In the genomic region with DNA sequence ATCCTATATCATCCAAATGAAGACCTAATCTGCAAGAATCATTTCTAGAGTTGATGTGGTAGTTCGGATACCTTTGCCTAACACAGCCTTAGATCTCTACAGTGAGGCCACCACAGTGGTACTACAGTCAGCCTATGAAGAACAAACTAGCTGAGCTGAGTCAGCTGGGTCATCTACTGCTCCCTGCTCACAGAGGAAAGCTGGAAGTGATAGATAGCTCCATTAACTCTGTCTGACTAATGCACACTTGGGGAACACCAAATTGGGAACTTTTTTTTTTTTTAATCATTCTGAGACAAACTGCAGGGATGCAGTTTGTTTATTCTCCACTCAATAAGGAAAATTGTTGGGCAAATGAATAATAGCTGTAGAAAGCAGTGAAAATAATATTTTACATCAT, we compare ENCODE assay signal across 28 cellular contexts.
DNase-seq lines count a peak whose midpoint lies in the region; ATAC-seq, FAIRE-seq and TF ChIP-seq lines count a peak whose summit lies in the region.
"Had no signal": no experiment of that assay in that cellular context is flagged by ENCODE, and none has a peak within 500 bp of the region (broad histone marks: within the 10 kb centered on the region; RNA-seq: fewer than 3 reads in every experiment).

No MANE protein-coding gene starts in this region.

- POLR2A ChIA-PET in K562 (lab: Yijun Ruan, JAX): no interaction called here

- CTCF ChIA-PET in K562 (lab: Yijun Ruan, JAX; ENCODE audit: low intra/inter-chr PET ratio): no interaction called here

- WGBS in K562 (ENCODE audit: insufficient coverage, low coverage, missing lambda C conversion rate): 0% methylated on average over 1 of the region's 1 CpG

- H3K4me3 ChIP-seq in K562: no peak overlapping the region
- no peak overlapping the region for H3K4me3 ChIP-seq in kidney (ENCODE audit: low read length in 2 of 2)
- H3K4me3 ChIP-seq: body of pancreas, heart left ventricle, thoracic aorta, uterus had no signal

- H2AFZ ChIP-seq in K562 (ENCODE audit: low read depth, low read length): no peak overlapping the region

- no peaks in the 10 kb centered on the region for H3K9me3 ChIP-seq in K562 (replicated peaks; ENCODE audit: control insufficient read depth, insufficient read depth, low read depth, low read length)
- no peaks in the 10 kb centered on the region for H3K9me3 ChIP-seq in kidney (ENCODE audit: control insufficient read depth in 1 of 2, low read length in 2 of 2)
- H3K9me3 ChIP-seq: body of pancreas, heart left ventricle, neutrophil, thoracic aorta, uterus had no signal

- intact Hi-C loops in K562 (cut with micrococcal nuclease) (no loop called here), kidney (cut with DNase I) (no loop called here), posterior vena cava (cut with DNase I) (no loop called here)

- peak; percentile 2 for DNase-seq in AG08395 (ENCODE audit: low spot score)
- DNase-seq in RKO (ENCODE audit: low spot score): peak; percentile 37
- DNase-seq in K562 (ENCODE audit: extremely low read depth in 1 of 4, low spot score in 3 of 4): peak; percentile 6 to 74 (median 9)
- DNase-seq in kidney tubule cell (ENCODE audit: low spot score): peak; percentile 23
- DNase-seq in kidney: no peak
- no peak for DNase-seq in posterior vena cava (ENCODE audit: low spot score)
- DNase-seq: 8988T; activated CD8-positive, alpha-beta T cell treated with anti-CD3 and anti-CD28 coated beads, Interleukin-2, amount 10 ng/mL, durations not matched to agents 7 days and 5 days; activated effector memory CD4-positive, alpha-beta T cell treated with Interleukin-2 at 50 U/mL for 16 hours; activated naive CD8-positive, alpha-beta T cell treated with anti-CD3 and anti-CD28 coated beads, Interleukin-2, amount 10 ng/mL, durations not matched to agents 7 days and 5 days; activated T-cell treated with anti-CD3 and anti-CD28 coated beads for 4 hours; body of pancreas; CD4-positive, CD25-positive, alpha-beta regulatory T cell; foreskin keratinocyte; H7; heart left ventricle; NCI-H1105; NCI-H1930; NCI-H526 treated with DMSO at 0.1 percent for 48 hours; stimulated activated naive CD8-positive, alpha-beta T cell treated with anti-CD3 and anti-CD28 coated beads, Interleukin-15, Interleukin-2, amounts not matched to agents 100 U/mL and 50 U/mL, for 24 hours; uterus had no signal

- H4K20me1 ChIP-seq in K562 (replicated peaks; ENCODE audit: control insufficient read depth, insufficient read depth, low read length): no peaks in the 10 kb centered on the region

- TF ChIP-seq POLR2A in K562 (conservative IDR thresholded peaks at IDR 0.05): no peak

- TF ChIP-seq RAD21 in K562 (CRISPR knock-in tag; conservative IDR thresholded peaks at IDR 0.05 in 1 of 2, IDR thresholded peaks at IDR 0.05 in 1 of 2): no peak

- H3K4me2 ChIP-seq in K562 (ENCODE audit: insufficient read depth, low read length): no peak overlapping the region

- ATAC-seq in K562 (peak; percentile 92), HG03571 (IDR thresholded peaks at IDR 0.05; ENCODE audit: unreplicated experiment) (no peak), HG03460 (IDR thresholded peaks at IDR 0.05; ENCODE audit: unreplicated experiment) (no peak)
- ATAC-seq: activated CD8-positive, alpha-beta T cell treated with anti-CD3 and anti-CD28 coated beads, Interleukin-2, amount 10 ng/mL, durations not matched to agents 7 days and 5 days; body of pancreas; foreskin keratinocyte; heart left ventricle; stimulated activated naive CD8-positive, alpha-beta T cell treated with anti-CD3 and anti-CD28 coated beads, Interleukin-15, Interleukin-2, amounts not matched to agents 100 U/mL and 50 U/mL, for 24 hours had no signal

- no peaks in the 10 kb centered on the region for H3K79me2 ChIP-seq in K562 (ENCODE audit: control insufficient read depth, insufficient read depth, low read length)

- no TSS peak for BruUV-seq in K562 (replicated peaks; lab: Mats Ljungman, UMichigan)

- peak; percentile 12; the same call in 1 of the 2 replicates for TF ChIP-seq EP300 in K562 (IDR thresholded peaks at IDR 0.05; ENCODE audit: low read length)

- in situ Hi-C loops in K562 (cut with MboI): no loop called here

- FAIRE-seq in K562 (lab: Jason Lieb, UNC) (peak; percentile 35), kidney (lab: Jason Lieb, UNC) (no peak)
- FAIRE-seq: endothelial cell of umbilical vein, RCC 7860, TTC549 had no signal

- TF ChIP-seq CTCF in K562 (IDR thresholded peaks at IDR 0.05 in 2 of 3, conservative IDR thresholded peaks at IDR 0.05 in 1 of 3; ENCODE audit: insufficient read depth in 2 of 3, low read depth in 1 of 3, low read length in 3 of 3) (no peak), kidney (IDR thresholded peaks at IDR 0.05; ENCODE audit: borderline replicate concordance, extremely low read depth, insufficient read depth) (no peak)

- H3K27ac ChIP-seq in K562 (ENCODE audit: extremely low read depth, low read depth, low read length) (no peak overlapping the region), kidney (ENCODE audit: low read depth in 2 of 2, low read length in 2 of 2) (no peak overlapping the region)
- H3K27ac ChIP-seq: body of pancreas, foreskin keratinocyte, heart left ventricle, neutrophil, thoracic aorta, uterus had no signal

- H3K4me1 ChIP-seq in K562 (replicated peaks in 1 of 2; ENCODE audit: control insufficient read depth in 2 of 2, insufficient read depth in 2 of 2, low read length in 2 of 2) (peaks cover 0 to 2% of the 10 kb centered on the region in 2 experiments; a peak in 1 of 5 replicates), kidney (ENCODE audit: control insufficient read depth in 1 of 2, insufficient read depth in 1 of 2, low read depth in 1 of 2, low read length in 2 of 2) (no peaks in the 10 kb centered on the region)
- H3K4me1 ChIP-seq: body of pancreas, foreskin keratinocyte, heart left ventricle, uterus had no signal

- no peaks in the 10 kb centered on the region for H3K9me1 ChIP-seq in K562 (ENCODE audit: control insufficient read depth, insufficient read depth, low read length)

- H3K9ac ChIP-seq in K562 (ENCODE audit: insufficient read depth in 1 of 2, low read depth in 2 of 2, low read length in 2 of 2) (no peak overlapping the region), kidney (ENCODE audit: low read length in 2 of 2) (no peak overlapping the region)

- H3K36me3 ChIP-seq in K562 (ENCODE audit: control insufficient read depth, insufficient read depth, low read length): no peaks in the 10 kb centered on the region
- H3K36me3 ChIP-seq in kidney (ENCODE audit: control insufficient read depth in 1 of 2, insufficient read depth in 2 of 2, low read length in 2 of 2): no peaks in the 10 kb centered on the region
- H3K36me3 ChIP-seq: heart left ventricle, neutrophil, thoracic aorta, uterus had no signal

- no peaks in the 10 kb centered on the region for H3K27me3 ChIP-seq in K562 (ENCODE audit: control insufficient read depth in 2 of 2, insufficient read depth in 2 of 2, low read length in 2 of 2)
- H3K27me3 ChIP-seq: body of pancreas, foreskin keratinocyte, heart left ventricle, neutrophil, uterus had no signal

TF ChIP-seq in K562, 482 proteins besides CTCF, POLR2A, EP300 and RAD21 (continues in another document):
- TF ChIP-seq, protein P1, sequence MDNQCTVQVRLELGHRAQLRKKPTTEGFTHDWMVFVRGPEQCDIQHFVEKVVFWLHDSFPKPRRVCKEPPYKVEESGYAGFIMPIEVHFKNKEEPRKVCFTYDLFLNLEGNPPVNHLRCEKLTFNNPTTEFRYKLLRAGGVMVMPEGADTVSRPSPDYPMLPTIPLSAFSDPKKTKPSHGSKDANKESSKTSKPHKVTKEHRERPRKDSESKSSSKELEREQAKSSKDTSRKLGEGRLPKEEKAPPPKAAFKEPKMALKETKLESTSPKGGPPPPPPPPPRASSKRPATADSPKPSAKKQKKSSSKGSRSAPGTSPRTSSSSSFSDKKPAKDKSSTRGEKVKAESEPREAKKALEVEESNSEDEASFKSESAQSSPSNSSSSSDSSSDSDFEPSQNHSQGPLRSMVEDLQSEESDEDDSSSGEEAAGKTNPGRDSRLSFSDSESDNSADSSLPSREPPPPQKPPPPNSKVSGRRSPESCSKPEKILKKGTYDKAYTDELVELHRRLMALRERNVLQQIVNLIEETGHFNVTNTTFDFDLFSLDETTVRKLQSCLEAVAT (IDR thresholded peaks at IDR 0.05): peak in 1 of 2 experiments; percentile 90; a peak in 2 of 4 replicates
- TF ChIP-seq SMARCA4 (IDR thresholded peaks at IDR 0.05) (peak; percentile 33; the same call in 1 of the 2 replicates), JUND (IDR thresholded peaks at IDR 0.05; ENCODE audit: borderline replicate concordance, low read depth, low read length) (peak; percentile 64; the same call in 1 of the 2 replicates), JUND (tag; IDR thresholded peaks at IDR 0.05; ENCODE audit: borderline replicate concordance, low read depth, low read length) (peak; percentile 43; the same call in 1 of the 3 replicates), MAFK (IDR thresholded peaks at IDR 0.05; ENCODE audit: low read length) (peak; percentile 56; the same call in 1 of the 2 replicates), ZNF384 (IDR thresholded peaks at IDR 0.05; ENCODE audit: low read depth, low read length) (peak; percentile 65), PCBP2 (IDR thresholded peaks at IDR 0.05; ENCODE audit: low read depth, low read length, poor library complexity, severe bottlenecking) (no peak), ZNF146 (CRISPR knock-in tag; IDR thresholded peaks at IDR 0.05; ENCODE audit: unreplicated experiment) (no peak), CBFA2T2 (conservative IDR thresholded peaks at IDR 0.05) (0 out of 2 replicates have a peak, but pooled peaks have one; percentile 39), SMARCA5 (IDR thresholded peaks at IDR 0.05) (no peak)
- TF ChIP-seq, protein P2, sequence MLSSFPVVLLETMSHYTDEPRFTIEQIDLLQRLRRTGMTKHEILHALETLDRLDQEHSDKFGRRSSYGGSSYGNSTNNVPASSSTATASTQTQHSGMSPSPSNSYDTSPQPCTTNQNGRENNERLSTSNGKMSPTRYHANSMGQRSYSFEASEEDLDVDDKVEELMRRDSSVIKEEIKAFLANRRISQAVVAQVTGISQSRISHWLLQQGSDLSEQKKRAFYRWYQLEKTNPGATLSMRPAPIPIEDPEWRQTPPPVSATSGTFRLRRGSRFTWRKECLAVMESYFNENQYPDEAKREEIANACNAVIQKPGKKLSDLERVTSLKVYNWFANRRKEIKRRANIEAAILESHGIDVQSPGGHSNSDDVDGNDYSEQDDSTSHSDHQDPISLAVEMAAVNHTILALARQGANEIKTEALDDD (IDR thresholded peaks at IDR 0.05): peak; percentile 64; the same call in 1 of the 2 replicates

Comparison
In these comparisons a context has a peak if more than half of its experiments do, and no peak if none do; other contexts are left out.
1. DNase-seq: peak in AG08395 (single experiment), RKO (single experiment), K562 (4 of 4) and kidney tubule cell (single experiment); none in kidney (single experiment) and posterior vena cava (single experiment).